Comparison of ENCODE assay signal across 10 cellular contexts in the genomic region with DNA sequence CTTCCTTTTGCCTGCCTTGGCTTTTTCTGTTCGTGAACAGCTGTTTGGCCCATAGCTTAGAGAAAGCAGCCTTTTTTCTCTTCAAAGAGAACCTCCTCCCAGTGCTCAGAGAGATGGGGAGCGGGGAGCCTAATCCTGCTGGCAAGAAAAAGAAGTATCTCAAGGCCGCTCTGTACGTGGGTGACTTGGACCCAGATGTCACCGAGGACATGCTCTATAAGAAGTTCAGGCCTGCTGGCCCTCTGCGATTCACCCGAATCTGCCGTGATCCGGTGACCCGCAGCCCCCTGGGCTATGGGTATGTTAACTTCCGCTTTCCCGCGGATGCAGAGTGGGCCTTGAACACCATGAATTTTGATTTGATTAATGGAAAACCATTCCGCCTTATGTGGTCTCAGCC. TPM values are rescaled to one million over a fixed set of nuclear protein-coding genes. Genes with fewer than 3 reads are reported as not detected.
A peak's percentile ranks its signal among the peaks of the same experiment; 100 is the strongest.
DNase-seq lines count a peak whose midpoint lies in the region; ATAC-seq and TF ChIP-seq lines count a peak whose summit lies in the region.
"Had no signal": no experiment of that assay in that cellular context is flagged by ENCODE, and none has a peak within 500 bp of the region (broad histone marks: within the 10 kb centered on the region; RNA-seq: fewer than 3 reads in every experiment).

No MANE protein-coding gene starts in this region.

- H3K9me3 ChIP-seq in ectodermal cell (ENCODE audit: control insufficient read depth, low read length) (no peaks in the 10 kb centered on the region), testis (no peaks in the 10 kb centered on the region)

- no peaks in the 10 kb centered on the region for H3K9me3 Mint-ChIP-seq in mesothelial cell of epicardium
- H3K9me3 Mint-ChIP-seq: activated naive CD4-positive, alpha-beta T cell treated with anti-CD3 and anti-CD28 coated beads, Interleukin-2, amount 50 U/mL, for 72 hours had no signal

- no peak overlapping the region for H3K27ac ChIP-seq in ectodermal cell (ENCODE audit: insufficient read depth, low read depth, low read length, poor library complexity, severe bottlenecking)
- peak overlapping the region; percentile 80 to 84 for H3K27ac ChIP-seq in testis

- peak overlapping the region; percentile 58 for H3K4me3 ChIP-seq in LNCaP clone FGC (ENCODE audit: low read depth, low read length)
- H3K4me3 ChIP-seq in ectodermal cell (ENCODE audit: insufficient read depth, low read depth, low read length), result peak overlapping the region; percentile 44
- H3K4me3 ChIP-seq in testis, result peak overlapping the region; percentile 53 to 56

- TF ChIP-seq POLR2A in testis (IDR thresholded peaks at IDR 0.05), result no peak

- DNase-seq in LNCaP clone FGC (ENCODE audit: low read depth) (no peak), mesothelial cell of epicardium (ENCODE audit: low spot score in 2 of 2, unreplicated experiment in 2 of 2) (no peak), testis (peak; percentile 22), SIG-M5 treated with dmso at 0.1 percent for 504 hours (lab: John Stamatoyannopoulos, UW; ENCODE audit: unreplicated experiment) (no peak), left colon (no peak)
- no peak for DNase-seq in activated CD4-positive, alpha-beta T cell treated with anti-CD3 and anti-CD28 coated beads for 1 hour

- ATAC-seq in GM18909 (IDR thresholded peaks at IDR 0.05; ENCODE audit: poor library complexity, unreplicated experiment) (no peak), left colon (no peak)
- ATAC-seq: activated naive CD4-positive, alpha-beta T cell treated with anti-CD3 and anti-CD28 coated beads, Interleukin-2, amount 50 U/mL, for 72 hours had no signal

- no peaks in the 10 kb centered on the region for H3K27me3 Mint-ChIP-seq in mesothelial cell of epicardium (ENCODE audit: low read depth)

- peak overlapping the region; percentile 93 for H3K4me3 Mint-ChIP-seq in mesothelial cell of epicardium

- 81 to 90% methylated on average over 14 of the region's 14 CpGs for WGBS in ectodermal cell, 2 experiments
- WGBS in testis, 2 donors, result 10 to 20% methylated on average over 7 to 14 of the region's 14 CpGs

- no peaks in the 10 kb centered on the region for H3K36me3 Mint-ChIP-seq in mesothelial cell of epicardium

- peak overlapping the region; percentile 97 for H3K27ac Mint-ChIP-seq in mesothelial cell of epicardium
- H3K27ac Mint-ChIP-seq: activated naive CD4-positive, alpha-beta T cell treated with anti-CD3 and anti-CD28 coated beads, Interleukin-2, amount 50 U/mL, for 72 hours; IgD-negative memory B cell had no signal

- H3K4me1 ChIP-seq in ectodermal cell (ENCODE audit: control insufficient read depth, insufficient read depth, low read length) (no peaks in the 10 kb centered on the region), testis (no peaks in the 10 kb centered on the region)

- H3K36me3 ChIP-seq in ectodermal cell (ENCODE audit: control insufficient read depth, insufficient read depth, low read length) (no peaks in the 10 kb centered on the region), testis (ENCODE audit: low read depth, missing control alignments) (no peaks in the 10 kb centered on the region)

- no peaks in the 10 kb centered on the region for H3K27me3 ChIP-seq in ectodermal cell (ENCODE audit: control insufficient read depth, insufficient read depth, low read length, poor library complexity, severe bottlenecking)
- H3K27me3 ChIP-seq in testis, result no peaks in the 10 kb centered on the region

- intact Hi-C loops in testis (cut with DNase I; ENCODE audit: low total_unique reads), result no loop called here
- intact Hi-C loops in left colon (cut with DNase I, micrococcal nuclease), result no loop called here

- peaks cover 23% of the 10 kb centered on the region for H3K4me1 Mint-ChIP-seq in mesothelial cell of epicardium
- H3K4me1 Mint-ChIP-seq: IgD-negative memory B cell had no signal

- TF ChIP-seq CTCF in LNCaP clone FGC (IDR thresholded peaks at IDR 0.05; ENCODE audit: control insufficient read depth, extremely low read depth, insufficient read depth) (no peak), mesothelial cell of epicardium (IDR thresholded peaks at IDR 0.05; ENCODE audit: unreplicated experiment) (no peak), testis (IDR thresholded peaks at IDR 0.05) (no peak)

RNA-seq across cellular contexts. Expression of a gene that starts 0.8 kb away (rescaled TPM):
- 3.7 TPM for polyA plus RNA-seq in ectodermal cell (2013, experiment 1 of 4)
- 3.0 TPM for polyA plus RNA-seq in ectodermal cell (2013, experiment 2 of 4)
- 2.6 TPM for polyA plus RNA-seq in ectodermal cell (2013, experiment 3 of 4)
- 3.2 TPM for polyA plus RNA-seq in ectodermal cell (2013, experiment 4 of 4)
- total RNA-seq in mesothelial cell of epicardium (6.8 to 8.4 TPM (median 7.4 TPM) in 3 replicates), testis (1 to 10 TPM; 4.3 to 5.9 TPM), left colon (under 1 TPM; 0.31 to 0.47 TPM)
- 2.3 TPM for polyA plus RNA-seq in testis (ENCODE audit: insufficient read depth, low read depth, low replicate concordance)
- total RNA-seq: activated naive CD4-positive, alpha-beta T cell treated with anti-CD3 and anti-CD28 coated beads, Interleukin-2, amount 50 U/mL, for 72 hours had no signal
- polyA plus RNA-seq: IgD-negative memory B cell had no signal
